27 cellular contexts compared by ENCODE assay signal in the genomic region with DNA sequence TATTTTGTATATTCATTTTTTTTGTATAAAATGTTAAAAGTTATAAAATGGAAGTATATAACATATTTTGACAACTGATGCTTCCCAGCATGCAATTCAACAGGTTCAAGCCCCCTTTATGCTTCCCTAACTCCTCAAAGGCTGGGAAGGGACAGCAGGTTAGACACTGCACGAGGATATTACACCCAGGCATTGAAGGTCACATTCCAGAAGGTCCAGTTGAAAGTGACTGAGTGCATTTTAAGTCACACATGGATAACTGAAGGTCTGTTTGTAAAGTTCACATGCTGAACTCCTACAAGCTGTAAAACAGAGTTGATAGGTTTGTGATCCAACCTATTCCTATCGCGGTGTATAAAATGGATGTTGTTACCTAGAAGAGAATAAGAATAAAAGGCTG.
"Had no signal": no experiment of that assay in that cellular context is flagged by ENCODE, and none has a peak within 500 bp of the region (broad histone marks: within the 10 kb centered on the region; RNA-seq: fewer than 3 reads in every experiment).

No MANE protein-coding gene starts in this region.

- H3K4me1 ChIP-seq: adrenal gland, body of pancreas, foreskin keratinocyte had no signal

- H3K4me3 ChIP-seq: adrenal gland, body of pancreas, coronary artery, dorsolateral prefrontal cortex, gastrocnemius medialis had no signal

- H3K27ac ChIP-seq: adrenal gland, body of pancreas, coronary artery, dorsolateral prefrontal cortex, foreskin keratinocyte, gastrocnemius medialis had no signal

- ATAC-seq: activated CD4-positive, alpha-beta T cell treated with anti-CD3 and anti-CD28 coated beads for 36 hours; activated CD8-positive, alpha-beta memory T cell treated with anti-CD3 and anti-CD28 coated beads, Interleukin-2, amount 10 ng/mL, durations not matched to agents 7 days and 5 days; activated CD8-positive, alpha-beta T cell treated with anti-CD3 and anti-CD28 coated beads, Interleukin-2, amount 10 ng/mL, durations not matched to agents 7 days and 5 days; activated naive CD8-positive, alpha-beta T cell treated with anti-CD3 and anti-CD28 coated beads, Interleukin-2, amount 50 U/mL, for 24 hours; body of pancreas; esophagus mucosa; foreskin keratinocyte; gastrocnemius medialis had no signal

- DNase-seq: activated CD4-positive, alpha-beta memory T cell treated with anti-CD3 and anti-CD28 coated beads for 36 hours; activated CD4-positive, alpha-beta T cell treated with anti-CD3 and anti-CD28 coated beads for 36 hours; activated CD4-positive, alpha-beta T cell treated with anti-CD3 and anti-CD28 coated beads, Interleukin-2, amount 10 ng/mL, durations not matched to agents 24 days and 14 days; activated CD4-positive, CD25-positive, alpha-beta regulatory T cell; activated CD4-positive, CD25-positive, alpha-beta regulatory T cell treated with anti-CD3 and anti-CD28 coated beads, Interleukin-2, amount 50 U/mL, for 72 hours; activated CD8-positive, alpha-beta memory T cell treated with anti-CD3 and anti-CD28 coated beads, Interleukin-2, amount 10 ng/mL, durations not matched to agents 7 days and 5 days; activated CD8-positive, alpha-beta memory T cell treated with anti-CD3 and anti-CD28 coated beads, Interleukin-2, amount 50 U/mL, for 4 hours; activated CD8-positive, alpha-beta T cell treated with anti-CD3 and anti-CD28 coated beads, Interleukin-2, amount 10 ng/mL, durations not matched to agents 7 days and 5 days; activated effector memory CD4-positive, alpha-beta T cell treated with anti-CD3 and anti-CD28 coated beads, Interleukin-2, amount 50 U/mL, for 16 hours; activated naive CD4-positive, alpha-beta T cell treated with anti-CD3 and anti-CD28 coated beads for 36 hours; activated naive CD8-positive, alpha-beta T cell treated with anti-CD3 and anti-CD28 coated beads for 36 hours; activated naive CD8-positive, alpha-beta T cell treated with anti-CD3 and anti-CD28 coated beads, Interleukin-2, amount 50 U/mL, for 24 hours; activated T-cell treated with anti-CD3 and anti-CD28 coated beads, Interleukin-2, amount 50 U/mL, for 1 hour; activated T-cell treated with anti-CD3 and anti-CD28 coated beads, Interleukin-2, amount 50 U/mL, for 48 hours; adrenal gland; amygdala; aorta; body of pancreas; dorsolateral prefrontal cortex; effector memory CD4-positive, alpha-beta T cell; endodermal cell; foreskin keratinocyte; gastrocnemius medialis; glutamatergic neuron; T-helper 2 cell had no signal

- H3K27me3 ChIP-seq: adrenal gland, body of pancreas, dorsolateral prefrontal cortex, foreskin keratinocyte, gastrocnemius medialis had no signal

- H3K9me3 ChIP-seq: adrenal gland, body of pancreas, gastrocnemius medialis had no signal
